Comparison of ENCODE assay signal across 7 cellular contexts in genomic region chr9:133782157-133783130, GRCh38. TPM values are rescaled to one million over a fixed set of nuclear protein-coding genes. Genes with fewer than 3 reads are reported as not detected.
A peak's percentile ranks its signal among the peaks of the same experiment; 100 is the strongest.
DNase-seq lines count a peak whose midpoint lies in the region; ATAC-seq, FAIRE-seq and TF ChIP-seq lines count a peak whose summit lies in the region.

No MANE protein-coding gene starts in this region.

- H3K4me3 ChIP-seq in GM06990 (replicated peaks; ENCODE audit: low read depth, low read length) (no peak overlapping the region), cardiac fibroblast (replicated peaks in 1 of 2; ENCODE audit: low read depth in 2 of 2, low read length in 2 of 2) (no peak overlapping the region), kidney (ENCODE audit: low read length in 2 of 2) (no peak overlapping the region)

- no peak overlapping the region for H3K4me3 Mint-ChIP-seq in WTC11

- no peaks in the 10 kb centered on the region for H3K9me3 Mint-ChIP-seq in WTC11

- DNase-seq in GM06990 (ENCODE audit: extremely low read depth, insufficient read length) (no peak), NCI-H1092 (lab: John Stamatoyannopoulos, UW) (peak; percentile 30), WTC11 (ENCODE audit: low spot score) (peak; percentile 83), cardiac fibroblast (ENCODE audit: low read depth in 2 of 2) (peak; percentile 72 to 77), kidney (peak; percentile 81)
- peak; percentile 67 for DNase-seq in stimulated activated CD4-positive, alpha-beta T cell treated with anti-CD3 and anti-CD28 coated beads, Interleukin-4, amount 100 ng/mL, for 1 hour

- no peaks in the 10 kb centered on the region for H3K27me3 Mint-ChIP-seq in WTC11 (ENCODE audit: low read depth)

- H3K27ac ChIP-seq in kidney (ENCODE audit: low read depth in 2 of 2, low read length in 2 of 2), result no peak overlapping the region

- no peaks in the 10 kb centered on the region for H3K4me1 Mint-ChIP-seq in WTC11

- no peak overlapping the region for H3K27ac Mint-ChIP-seq in WTC11

- peaks cover 51% of the 10 kb centered on the region for H3K36me3 ChIP-seq in GM06990 (ENCODE audit: control insufficient read depth, insufficient read depth, low read length)
- H3K36me3 ChIP-seq in kidney (ENCODE audit: control insufficient read depth in 1 of 2, insufficient read depth in 2 of 2, low read length in 2 of 2), result peaks cover 7 to 16% of the 10 kb centered on the region in 2 donors

- ATAC-seq in WTC11 (peak; percentile 88), GM19452 (IDR thresholded peaks at IDR 0.05; ENCODE audit: unreplicated experiment) (no peak)

- CTCF ChIA-PET in WTC11 (lab: Charles Lee), result interaction anchor here (0.6 to 3.7 kb wide), 51 partner anchors 11 to 545 kb away, joined by 3 to 80 read pairs (median 4); partner anchors contain the start of genes BRD3OS and SARDH

- H3K4me1 ChIP-seq in kidney (ENCODE audit: control insufficient read depth in 1 of 2, insufficient read depth in 1 of 2, low read depth in 1 of 2, low read length in 2 of 2), result no peaks in the 10 kb centered on the region

- H3K9me3 ChIP-seq in kidney (ENCODE audit: control insufficient read depth in 1 of 2, low read length in 2 of 2), result no peaks in the 10 kb centered on the region

- TF ChIP-seq CTCF in GM06990 (IDR thresholded peaks at IDR 0.05; ENCODE audit: insufficient read depth, low read length, poor library complexity, severe bottlenecking), result peak; percentile 87
- TF ChIP-seq CTCF in WTC11 (IDR thresholded peaks at IDR 0.05), result no peak; the same call in 1 of the 2 replicates
- TF ChIP-seq CTCF in cardiac fibroblast (IDR thresholded peaks at IDR 0.05; ENCODE audit: low read depth, low read length), result peak; percentile 91
- TF ChIP-seq CTCF in kidney (IDR thresholded peaks at IDR 0.05; ENCODE audit: borderline replicate concordance, extremely low read depth, insufficient read depth), result peak; percentile 83

- no peak overlapping the region for H3K9ac ChIP-seq in kidney (ENCODE audit: low read length in 2 of 2)

- intact Hi-C loops in kidney (cut with DNase I), result no loop called here

- peaks cover 6% of the 10 kb centered on the region; the same call in 1 of the 2 replicates for H3K36me3 Mint-ChIP-seq in WTC11

- POLR2A ChIA-PET in WTC11 (lab: Charles Lee), result interaction anchor here (0.6 kb wide), 1 partner anchor 390 kb away, joined by 6 read pairs; no protein-coding TSS in a partner anchor

- no peaks in the 10 kb centered on the region for H3K27me3 ChIP-seq in GM06990 (replicated peaks; ENCODE audit: control insufficient read depth, insufficient read depth, low read length)

- no peak for FAIRE-seq in kidney (lab: Jason Lieb, UNC)

TF ChIP-seq in WTC11, 78 proteins besides CTCF, POLR2A, EP300 and RAD21 (continues in another document):
- TF ChIP-seq MYBL2 (CRISPR knock-in tag; IDR thresholded peaks at IDR 0.05) (no peak), E2F4 (CRISPR knock-in tag; IDR thresholded peaks at IDR 0.05; ENCODE audit: borderline replicate concordance, low read depth) (no peak), ATF2 (CRISPR knock-in tag; IDR thresholded peaks at IDR 0.05; ENCODE audit: borderline replicate concordance, low read depth) (no peak), AFF4 (CRISPR knock-in tag; IDR thresholded peaks at IDR 0.05; ENCODE audit: borderline replicate concordance) (no peak), KAT7 (CRISPR knock-in tag; IDR thresholded peaks at IDR 0.05; ENCODE audit: borderline replicate concordance) (no peak), EMX1 (CRISPR knock-in tag; IDR thresholded peaks at IDR 0.05) (no peak), ZNF263 (CRISPR knock-in tag; IDR thresholded peaks at IDR 0.05; ENCODE audit: low read depth) (no peak), NR3C1 (CRISPR knock-in tag; conservative IDR thresholded peaks at IDR 0.05; ENCODE audit: low read depth) (no peak), ZNF423 (CRISPR knock-in tag; IDR thresholded peaks at IDR 0.05) (no peak), CDX4 (CRISPR knock-in tag; IDR thresholded peaks at IDR 0.05; ENCODE audit: borderline replicate concordance) (no peak), CREB1 (CRISPR knock-in tag; IDR thresholded peaks at IDR 0.05) (no peak), MXD4 (CRISPR knock-in tag; IDR thresholded peaks at IDR 0.05; ENCODE audit: borderline replicate concordance) (no peak), MLX (CRISPR knock-in tag; IDR thresholded peaks at IDR 0.05) (no peak), USF2 (CRISPR knock-in tag; IDR thresholded peaks at IDR 0.05) (no peak), SP1 (CRISPR knock-in tag; conservative IDR thresholded peaks at IDR 0.05) (no peak)

RNA-seq across cellular contexts. Expression of gene SARDH, which starts 44.3 kb away (rescaled TPM):
- total RNA-seq in WTC11 (2021), result 8.5 to 15.2 TPM (median 13.7 TPM) in 3 replicates
- total RNA-seq in kidney, result 4.6 TPM
- polyA plus RNA-seq in kidney (ENCODE audit: insufficient read depth, low read depth, low replicate concordance), result 12.0 TPM
